15 cellular contexts compared by ENCODE assay signal in the genomic region with DNA sequence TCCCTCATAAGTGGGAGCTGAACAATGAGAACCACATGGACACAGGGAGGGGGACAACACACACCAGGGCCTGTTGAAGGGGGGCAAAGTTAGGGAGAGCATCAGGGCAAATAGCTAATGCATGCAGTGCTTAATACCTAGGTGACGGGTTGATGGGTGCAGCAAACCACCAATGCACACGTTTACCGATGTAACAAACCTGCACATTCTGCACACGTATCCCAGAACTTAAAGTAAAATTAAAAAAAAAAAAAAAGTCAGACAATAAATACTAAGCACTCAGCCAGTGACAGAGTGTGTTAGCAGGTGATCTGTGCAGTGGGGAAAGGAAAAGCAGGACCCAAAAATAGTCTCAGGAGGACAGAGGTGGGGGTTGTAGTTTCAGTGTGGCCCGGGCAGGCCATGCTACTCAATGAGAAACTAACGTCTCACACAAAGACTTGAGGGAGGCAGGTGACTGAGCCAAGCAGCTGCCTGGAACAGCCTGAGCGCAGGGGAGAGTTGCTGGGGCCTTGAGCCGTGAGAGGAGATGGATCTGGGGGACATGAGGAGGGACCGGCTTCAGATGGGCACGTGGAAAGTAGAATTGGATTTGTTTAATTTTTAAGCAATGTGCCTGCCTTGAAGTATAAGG. TPM values are rescaled to one million over a fixed set of nuclear protein-coding genes. Genes with fewer than 3 reads are reported as not detected.
DNase-seq lines count a peak whose midpoint lies in the region; ATAC-seq and TF ChIP-seq lines count a peak whose summit lies in the region.
"Had no signal": no experiment of that assay in that cellular context is flagged by ENCODE, and none has a peak within 500 bp of the region (broad histone marks: within the 10 kb centered on the region; RNA-seq: fewer than 3 reads in every experiment).

No MANE protein-coding gene starts in this region.

- no peak for TF ChIP-seq CTCF in transverse colon (IDR thresholded peaks at IDR 0.05)

- H3K36me3 ChIP-seq in transverse colon: no peaks in the 10 kb centered on the region
- H3K36me3 ChIP-seq: HAP-1 had no signal

- DNase-seq in transverse colon (peak; percentile 44), NCI-H1417 treated with DMSO at 0.1 percent for 48 hours (lab: John Stamatoyannopoulos, UW) (no peak), NOMO-1 treated with dmso at 0.1 percent for 144 hours (lab: John Stamatoyannopoulos, UW; ENCODE audit: unreplicated experiment) (no peak)
- DNase-seq: COR-L47, endodermal cell, MV-4-11, NCI-H526 had no signal

- TF ChIP-seq POLR2A in transverse colon (IDR thresholded peaks at IDR 0.05): no peak

- no peak overlapping the region for H3K27ac ChIP-seq in transverse colon
- H3K27ac ChIP-seq: suprapubic skin had no signal

- TF ChIP-seq EP300 in transverse colon (IDR thresholded peaks at IDR 0.05; ENCODE audit: low read depth): no peak

- H3K4me1 ChIP-seq in transverse colon: no peaks in the 10 kb centered on the region
- H3K4me1 ChIP-seq: HAP-1, suprapubic skin had no signal

- no peaks in the 10 kb centered on the region for H3K9me3 ChIP-seq in transverse colon
- H3K9me3 ChIP-seq: HAP-1, suprapubic skin had no signal

- WGBS in transverse colon (ENCODE audit: low coverage in 1 of 2), 2 donors: 83 to 96% methylated on average over 5 to 10 of the region's 10 CpGs

- no peaks in the 10 kb centered on the region for H3K27me3 ChIP-seq in transverse colon
- H3K27me3 ChIP-seq: suprapubic skin had no signal

- intact Hi-C loops in transverse colon (cut with DNase I; ENCODE audit: low total_unique reads): no loop called here

- no peak overlapping the region for H3K4me3 ChIP-seq in transverse colon
- H3K4me3 ChIP-seq: HAP-1, suprapubic skin had no signal

- in situ Hi-C loops in transverse colon (cut with MboI; ENCODE audit: low pct_ligation_motif_present in 1 of 4, low pct_unique_long_range_greater_than_20kb in 1 of 4, low sequenced_read_pairs in 3 of 4): no loop called here

- ATAC-seq in GM18870 (IDR thresholded peaks at IDR 0.05; ENCODE audit: unreplicated experiment) (peak; percentile 48), GM21576 (IDR thresholded peaks at IDR 0.05; ENCODE audit: unreplicated experiment) (peak; percentile 75), HG03378 (IDR thresholded peaks at IDR 0.05; ENCODE audit: unreplicated experiment) (peak; percentile 66), GM21360 (IDR thresholded peaks at IDR 0.05; ENCODE audit: unreplicated experiment) (no peak)
- ATAC-seq: activated T-helper 17 cell treated with anti-CD3 and anti-CD28 coated beads, Interleukin-2, amount 50 U/mL, for 72 hours; natural killer cell treated with Interleukin-12 subunit alpha and Interleukin-12 subunit beta and Interleukin-15 and Interleukin-18, amount 100 ng/mL, for 72 hours had no signal

RNA-seq across cellular contexts. Expression of gene ANKDD1A, which starts 18.4 kb away (rescaled TPM):
- total RNA-seq in transverse colon: 1 to 10 TPM in 3 of 4 donors, under 1 TPM in 1; 0.82 to 7.1 (median 3.2) TPM

RNA-seq across cellular contexts. Expression of gene SPG21, which starts 59.6 kb away (rescaled TPM):
- total RNA-seq in transverse colon: 10 to 100 TPM; 27.7 to 67.2 (median 53.0) TPM
